Comparison of ENCODE assay signal across 8 cellular contexts in genomic region chr17:64145460-64145750, GRCh38. TPM values are rescaled to one million over a fixed set of nuclear protein-coding genes. Genes with fewer than 3 reads are reported as not detected.
DNase-seq lines count a peak whose midpoint lies in the region; ATAC-seq, FAIRE-seq and TF ChIP-seq lines count a peak whose summit lies in the region.

No MANE protein-coding gene starts in this region.

- H3K9me2 ChIP-seq in DOHH2 (replicated peaks; ENCODE audit: control insufficient read depth, low read length), result no peaks in the 10 kb centered on the region

- H3K27ac ChIP-seq in DOHH2 (ENCODE audit: low read depth, low read length), result peak overlapping the region; percentile 90
- peak overlapping the region; percentile 90 for H3K27ac ChIP-seq in osteoblast (ENCODE audit: low read depth, low read length)

- peaks cover 30% of the 10 kb centered on the region for H3K36me3 ChIP-seq in DOHH2 (ENCODE audit: control insufficient read depth, low read length)
- H3K36me3 ChIP-seq in endocrine pancreas (ENCODE audit: control insufficient read depth, insufficient read depth, low read length), result no peaks in the 10 kb centered on the region
- H3K36me3 ChIP-seq in osteoblast (ENCODE audit: insufficient read depth, low read length), result peaks cover under 1% of the 10 kb centered on the region

- H3K4me3 ChIP-seq in DOHH2 (ENCODE audit: low read length), result peak overlapping the region; percentile 90
- peak overlapping the region; percentile 88 for H3K4me3 ChIP-seq in endocrine pancreas (ENCODE audit: control insufficient read depth, insufficient read depth, low read length)
- H3K4me3 ChIP-seq in osteoblast (ENCODE audit: insufficient read depth, low read length), result peak overlapping the region; percentile 92

- H3K4me1 ChIP-seq in DOHH2 (ENCODE audit: control insufficient read depth, low read length), result peaks cover 21% of the 10 kb centered on the region
- H3K4me1 ChIP-seq in endocrine pancreas (ENCODE audit: control insufficient read depth, insufficient read depth, low read length), result peaks cover 4% of the 10 kb centered on the region
- H3K4me1 ChIP-seq in osteoblast (ENCODE audit: insufficient read depth, low read length), result peaks cover 12% of the 10 kb centered on the region

- no peak for FAIRE-seq in HTR-8/SVneo (lab: Jason Lieb, UNC)

- ATAC-seq in HG03460 (IDR thresholded peaks at IDR 0.05; ENCODE audit: unreplicated experiment) (peak; percentile 9), HG02678 (IDR thresholded peaks at IDR 0.05; ENCODE audit: unreplicated experiment) (no peak)

- H3K27me3 ChIP-seq in DOHH2 (ENCODE audit: control insufficient read depth, low read length) (no peaks in the 10 kb centered on the region), endocrine pancreas (ENCODE audit: control insufficient read depth, insufficient read depth, low read length) (no peaks in the 10 kb centered on the region), osteoblast (ENCODE audit: insufficient read depth, low read length) (no peaks in the 10 kb centered on the region)

- no peak for TF ChIP-seq CTCF in DOHH2 (IDR thresholded peaks at IDR 0.05; ENCODE audit: low read depth, low read length, poor library complexity, severe bottlenecking)
- TF ChIP-seq CTCF in osteoblast (IDR thresholded peaks at IDR 0.05; ENCODE audit: extremely low read depth, low read depth, low read length), result peak; percentile 13

- H3K79me2 ChIP-seq in DOHH2 (ENCODE audit: control insufficient read depth, low read length) (peaks cover 14% of the 10 kb centered on the region), osteoblast (ENCODE audit: insufficient read depth, low read length) (peaks cover 8% of the 10 kb centered on the region)

- H3K9ac ChIP-seq in endocrine pancreas (ENCODE audit: control insufficient read depth, insufficient read depth, low read length), result peak overlapping the region; percentile 71

- H3F3A ChIP-seq in DOHH2 (ENCODE audit: control insufficient read depth, insufficient read depth), result peaks cover 40% of the 10 kb centered on the region

- peak overlapping the region; percentile 77 for H2AFZ ChIP-seq in osteoblast (ENCODE audit: low read length)

- peak overlapping the region; percentile 92 for H3K4me2 ChIP-seq in DOHH2 (ENCODE audit: low read length)
- H3K4me2 ChIP-seq in osteoblast (ENCODE audit: insufficient read depth, low read length), result peak overlapping the region; percentile 81

- no peak for DNase-seq in osteoblast (ENCODE audit: insufficient read length, low spot score, missing footprints)
- DNase-seq in DMS153 (lab: John Stamatoyannopoulos, UW), result no peak
- DNase-seq in HTR-8/SVneo (ENCODE audit: insufficient read length, low spot score), result no peak
- DNase-seq in HK-2 (ENCODE audit: unreplicated experiment), result no peak

- H3K9me3 ChIP-seq in DOHH2 (ENCODE audit: control insufficient read depth, insufficient read depth, low read length) (no peaks in the 10 kb centered on the region), endocrine pancreas (ENCODE audit: control insufficient read depth, low read length) (no peaks in the 10 kb centered on the region), osteoblast (ENCODE audit: low read depth, low read length) (no peaks in the 10 kb centered on the region)

- no peaks in the 10 kb centered on the region for H4K20me1 ChIP-seq in DOHH2 (ENCODE audit: control insufficient read depth, insufficient read depth, low read depth, low read length)
- peaks cover 3% of the 10 kb centered on the region for H4K20me1 ChIP-seq in osteoblast (ENCODE audit: insufficient read depth, low read length)

RNA-seq across cellular contexts. Expression of gene ERN1, which starts 15.5 kb away (rescaled TPM):
- total RNA-seq in osteoblast, result 12.1 and 12.7 TPM in 2 replicates
